14 cellular contexts compared by ENCODE assay signal in the genomic region with DNA sequence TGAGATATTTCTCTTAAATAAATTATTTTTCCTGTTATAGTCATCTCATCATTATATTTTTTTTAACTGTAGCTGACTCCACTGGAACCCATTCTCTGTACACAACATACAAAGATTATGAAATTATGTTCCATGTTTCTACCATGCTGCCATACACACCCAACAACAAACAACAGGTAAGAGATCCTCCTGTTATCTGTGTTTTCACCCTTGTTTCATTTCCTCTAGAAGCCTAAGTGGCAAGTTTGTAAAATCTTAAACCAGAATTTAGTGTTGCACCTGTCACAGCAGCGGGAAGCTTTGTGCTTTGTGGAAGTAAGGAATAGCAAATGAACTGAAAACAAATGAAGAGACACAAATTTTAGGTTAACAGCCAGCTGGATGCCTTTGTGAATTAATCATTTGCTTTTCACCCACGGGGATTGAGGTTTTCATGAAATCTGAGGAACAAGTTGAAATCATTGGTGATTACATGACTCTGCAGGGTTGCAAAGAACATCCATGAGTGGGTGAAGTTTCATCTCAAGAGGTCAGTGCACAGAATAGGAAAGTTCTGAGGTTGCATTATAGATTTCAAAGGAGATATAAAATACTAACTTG.
DNase-seq lines count a peak whose midpoint lies in the region; ATAC-seq and TF ChIP-seq lines count a peak whose summit lies in the region.
"Had no signal": no experiment of that assay in that cellular context is flagged by ENCODE, and none has a peak within 500 bp of the region (broad histone marks: within the 10 kb centered on the region; RNA-seq: fewer than 3 reads in every experiment).

No MANE protein-coding gene starts in this region.

- peaks cover 27% of the 10 kb centered on the region for H3K4me1 Mint-ChIP-seq in T-helper 2 cell treated with Interferon-gamma antibody and Interleukin-4, amounts not matched to agents 5 μg/mL and 100 μg/mL, for 36 hours (ENCODE audit: low read depth)
- peaks cover 14% of the 10 kb centered on the region for H3K4me1 Mint-ChIP-seq in mesothelial cell of epicardium

- no peak for ATAC-seq in HG02798 (IDR thresholded peaks at IDR 0.05; ENCODE audit: poor library complexity, unreplicated experiment)

- H3K27me3 ChIP-seq in GM23248 (replicated peaks; ENCODE audit: insufficient read depth) (no peaks in the 10 kb centered on the region), ascending aorta (no peaks in the 10 kb centered on the region)
- H3K27me3 ChIP-seq: BE2C had no signal

- peak overlapping the region; percentile 54 for H3K4me3 Mint-ChIP-seq in T-helper 2 cell treated with Interferon-gamma antibody and Interleukin-4, amounts not matched to agents 5 μg/mL and 100 μg/mL, for 36 hours
- no peak overlapping the region for H3K4me3 Mint-ChIP-seq in mesothelial cell of epicardium

- DNase-seq in AG10803 (ENCODE audit: low read depth) (peak; percentile 32), GM23248 (peak; percentile 52), epithelial cell of prostate (ENCODE audit: low read depth, low spot score) (no peak), ascending aorta (ENCODE audit: low spot score in 2 of 2) (no peak), SHP77 treated with DMSO at 0.1 percent for 48 hours (lab: John Stamatoyannopoulos, UW) (no peak), mesothelial cell of epicardium (ENCODE audit: low spot score in 2 of 2, unreplicated experiment in 2 of 2) (no peak)
- DNase-seq in T-helper 2 cell treated with Interferon-gamma antibody and Interleukin-4, amounts not matched to agents 5 μg/mL and 100 μg/mL, for 36 hours (ENCODE audit: low spot score), result no peak
- DNase-seq: BE2C; kidney; NCI-H2081 treated with DMSO at 0.1 percent for 48 hours; stimulated activated CD4-positive, alpha-beta T cell treated with anti-CD3 and anti-CD28 coated beads, Interleukin-4, amount 100 ng/mL, for 4 hours; stimulated activated naive CD4-positive, alpha-beta T cell treated with Interleukin-2 at 50 U/mL for 16 hours; T1000 had no signal

- in situ Hi-C loops in GM23248 (cut with MboI), result no loop called here

- H3K27me3 Mint-ChIP-seq in T-helper 2 cell treated with Interferon-gamma antibody and Interleukin-4, amounts not matched to agents 5 μg/mL and 100 μg/mL, for 36 hours (ENCODE audit: low read depth), result no peaks in the 10 kb centered on the region
- H3K27me3 Mint-ChIP-seq in mesothelial cell of epicardium (ENCODE audit: low read depth), result no peaks in the 10 kb centered on the region

- no peak overlapping the region for H3K9ac ChIP-seq in GM23248

- H3K4me1 ChIP-seq in GM23248 (ENCODE audit: insufficient read depth) (peaks cover 26% of the 10 kb centered on the region), ascending aorta (peaks cover 4 to 33% of the 10 kb centered on the region in 2 donors)

- H2AFZ ChIP-seq in GM23248, result no peak overlapping the region

- TF ChIP-seq CTCF in AG10803 (conservative IDR thresholded peaks at IDR 0.05; ENCODE audit: low read length), result no peak
- no peak for TF ChIP-seq CTCF in ascending aorta (IDR thresholded peaks at IDR 0.05)
- no peak for TF ChIP-seq CTCF in mesothelial cell of epicardium (IDR thresholded peaks at IDR 0.05; ENCODE audit: unreplicated experiment)

- peaks cover 36% of the 10 kb centered on the region for H3K79me2 ChIP-seq in GM23248 (ENCODE audit: insufficient read depth)

- no peaks in the 10 kb centered on the region for H3K9me3 ChIP-seq in GM23248 (ENCODE audit: low read depth)
- H3K9me3 ChIP-seq in ascending aorta, result peaks cover 0 to 2% of the 10 kb centered on the region in 2 donors
- H3K9me3 ChIP-seq: BE2C had no signal

- intact Hi-C loops in ascending aorta (cut with DNase I), result no loop called here

- H3K36me3 ChIP-seq in GM23248 (ENCODE audit: low read depth) (peaks cover 27% of the 10 kb centered on the region; the same call in 1 of the 2 replicates), ascending aorta (peaks cover 0 to 12% of the 10 kb centered on the region in 2 donors)
- H3K36me3 ChIP-seq: BE2C had no signal

- H3K36me3 Mint-ChIP-seq in T-helper 2 cell treated with Interferon-gamma antibody and Interleukin-4, amounts not matched to agents 5 μg/mL and 100 μg/mL, for 36 hours (ENCODE audit: low read depth), result peaks cover 45% of the 10 kb centered on the region
- H3K36me3 Mint-ChIP-seq in mesothelial cell of epicardium, result peaks cover 17% of the 10 kb centered on the region

- peak overlapping the region; percentile 25 for H3K4me2 ChIP-seq in GM23248 (ENCODE audit: unreplicated experiment)

- H3K27ac ChIP-seq in GM23248 (0 out of 2 replicates have a peak overlapping the region, but pooled peaks have one; percentile 7), epithelial cell of prostate (peak overlapping the region; percentile 19), ascending aorta (no peak overlapping the region)

- H3K9me2 ChIP-seq in GM23248 (ENCODE audit: insufficient read depth), result no peaks in the 10 kb centered on the region

- H3K4me3 ChIP-seq in AG10803 (ENCODE audit: low read length), result no peak overlapping the region
- no peak overlapping the region for H3K4me3 ChIP-seq in GM23248
- H3K4me3 ChIP-seq in ascending aorta, result no peak overlapping the region

- peaks cover 11% of the 10 kb centered on the region for H3K9me3 Mint-ChIP-seq in T-helper 2 cell treated with Interferon-gamma antibody and Interleukin-4, amounts not matched to agents 5 μg/mL and 100 μg/mL, for 36 hours
- peaks cover 13% of the 10 kb centered on the region for H3K9me3 Mint-ChIP-seq in mesothelial cell of epicardium

- H3K27ac Mint-ChIP-seq in T-helper 2 cell treated with Interferon-gamma antibody and Interleukin-4, amounts not matched to agents 5 μg/mL and 100 μg/mL, for 36 hours, result peak overlapping the region; percentile 38
- H3K27ac Mint-ChIP-seq in mesothelial cell of epicardium, result no peak overlapping the region

- H4K20me1 ChIP-seq in GM23248 (ENCODE audit: insufficient read depth), result no peaks in the 10 kb centered on the region

- H3F3A ChIP-seq in GM23248 (ENCODE audit: insufficient read depth), result peaks cover 27% of the 10 kb centered on the region

- 51 to 52% methylated on average over 2 of the region's 2 CpGs for WGBS in GM23248 (ENCODE audit: low coverage in 1 of 2, low lambda C conversion rate in 2 of 2, missing lambda C conversion rate in 2 of 2), 2 experiments

Comparison
In these comparisons a context has a peak if more than half of its experiments do, and no peak if none do; other contexts are left out.
1. DNase-seq: peak in AG10803 (single experiment) and GM23248 (single experiment); none in T-helper 2 cell treated with Interferon-gamma antibody and Interleukin-4, amounts not matched to agents 5 μg/mL and 100 μg/mL, for 36 hours (single experiment), epithelial cell of prostate (single experiment), ascending aorta (0 of 2), SHP77 treated with DMSO at 0.1 percent for 48 hours (single experiment) and mesothelial cell of epicardium (0 of 2).
2. H3K27ac ChIP-seq: peak in GM23248 (single experiment) and epithelial cell of prostate (single experiment); none in ascending aorta (0 of 2).